Comparison of ENCODE assay signal across 14 cellular contexts in the genomic region with DNA sequence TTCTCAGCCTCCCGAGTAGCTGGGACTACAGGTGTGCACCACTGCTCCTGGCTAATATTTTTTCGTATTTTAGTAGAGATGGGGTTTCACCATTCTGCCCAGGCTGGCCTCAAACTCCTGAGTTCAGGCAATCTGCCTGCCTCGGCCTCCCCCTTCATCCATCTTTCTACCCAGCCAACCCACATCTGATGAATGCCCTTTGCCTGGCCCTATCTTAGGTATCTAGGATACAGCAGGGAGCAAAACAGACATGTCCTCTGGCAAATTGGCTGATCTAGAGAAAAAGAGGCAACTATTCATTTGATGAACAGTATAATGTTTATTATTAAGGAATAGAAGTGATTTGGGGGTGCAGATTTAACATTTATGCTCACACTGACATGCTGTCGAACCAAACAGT.
A peak's percentile ranks its signal among the peaks of the same experiment; 100 is the strongest.
DNase-seq lines count a peak whose midpoint lies in the region; ATAC-seq and TF ChIP-seq lines count a peak whose summit lies in the region.
"Had no signal": no experiment of that assay in that cellular context is flagged by ENCODE, and none has a peak within 500 bp of the region (broad histone marks: within the 10 kb centered on the region; RNA-seq: fewer than 3 reads in every experiment).

No MANE protein-coding gene starts in this region.

- H3K27ac Mint-ChIP-seq in nephron progenitor cell: peak overlapping the region; percentile 30
- H3K27ac Mint-ChIP-seq: CD4-positive, alpha-beta T cell; naive thymus-derived CD4-positive, alpha-beta T cell had no signal

- H3K4me1 ChIP-seq in right lobe of liver: peaks cover 0 to 26% (median 12%) of the 10 kb centered on the region in 4 donors

- H3K27ac ChIP-seq in right lobe of liver: no peak overlapping the region

- H3K27me3 Mint-ChIP-seq in nephron progenitor cell (ENCODE audit: low read depth, poor library complexity): peaks cover 3% of the 10 kb centered on the region

- H3K36me3 ChIP-seq in right lobe of liver: no peaks in the 10 kb centered on the region

- DNase-seq in Daoy (ENCODE audit: low read depth): peak; percentile 34
- peak; percentile 27 for DNase-seq in NCI-H460 (ENCODE audit: extremely low read depth, low read depth)
- peak; percentile 34 for DNase-seq in choroid plexus epithelial cell (ENCODE audit: low read depth)
- no peak for DNase-seq in nephron progenitor cell
- DNase-seq in NCI-H1417 treated with DMSO at 0.1 percent for 48 hours (lab: John Stamatoyannopoulos, UW): no peak
- DNase-seq in HuH-7.5 (ENCODE audit: low spot score): no peak
- DNase-seq in right lobe of liver: no peak
- DNase-seq: activated CD4-positive, alpha-beta T cell treated with anti-CD3 and anti-CD28 coated beads for 1 hour; activated T-cell treated with anti-CD3 and anti-CD28 coated beads, Interleukin-2, amount 50 U/mL, for 4 hours; CD4-positive, alpha-beta T cell; dorsolateral prefrontal cortex; naive thymus-derived CD4-positive, alpha-beta T cell; NCI-H2081 had no signal

- H3K9me3 ChIP-seq in right lobe of liver: no peaks in the 10 kb centered on the region

- H3K4me3 Mint-ChIP-seq in nephron progenitor cell: peak overlapping the region; percentile 76
- H3K4me3 Mint-ChIP-seq: activated T-cell treated with anti-CD3 and anti-CD28 coated beads, Interleukin-2, amount 50 U/mL, for 4 hours; CD4-positive, alpha-beta T cell had no signal

- intact Hi-C loops in right lobe of liver (cut with DNase I): loop anchor here in 1 of 2 donors (5.0 kb wide), 1 partner anchor 159 kb away; no protein-coding TSS in a partner anchor

- ATAC-seq in right lobe of liver (no peak), HG03045 (IDR thresholded peaks at IDR 0.05; ENCODE audit: unreplicated experiment) (no peak)
- ATAC-seq: activated T-cell treated with anti-CD3 and anti-CD28 coated beads, Interleukin-2, amount 50 U/mL, for 4 hours; naive thymus-derived CD4-positive, alpha-beta T cell had no signal

- H3K27me3 ChIP-seq in right lobe of liver: no peaks in the 10 kb centered on the region

- peaks cover 95% of the 10 kb centered on the region for H3K4me1 Mint-ChIP-seq in nephron progenitor cell

- 87% methylated on average over 3 of the region's 4 CpGs for WGBS in right lobe of liver (ENCODE audit: insufficient coverage, low coverage, low lambda C conversion rate, missing lambda C conversion rate)

- no peaks in the 10 kb centered on the region for H3K36me3 Mint-ChIP-seq in nephron progenitor cell (ENCODE audit: low read depth)
- H3K36me3 Mint-ChIP-seq: naive thymus-derived CD4-positive, alpha-beta T cell had no signal

- no peaks in the 10 kb centered on the region for H3K9me3 Mint-ChIP-seq in nephron progenitor cell
- H3K9me3 Mint-ChIP-seq: activated T-cell treated with anti-CD3 and anti-CD28 coated beads, Interleukin-2, amount 50 U/mL, for 4 hours; CD4-positive, alpha-beta T cell; naive thymus-derived CD4-positive, alpha-beta T cell had no signal

- TF ChIP-seq POLR2A in right lobe of liver (IDR thresholded peaks at IDR 0.05): no peak

- H3K4me3 ChIP-seq in choroid plexus epithelial cell (ENCODE audit: low read depth, low read length) (no peak overlapping the region), right lobe of liver (no peak overlapping the region)
- H3K4me3 ChIP-seq: dorsolateral prefrontal cortex had no signal

- TF ChIP-seq CTCF in choroid plexus epithelial cell (conservative IDR thresholded peaks at IDR 0.05; ENCODE audit: low read depth, low read length): no peak
- no peak for TF ChIP-seq CTCF in nephron progenitor cell (IDR thresholded peaks at IDR 0.05)
- TF ChIP-seq CTCF in right lobe of liver (IDR thresholded peaks at IDR 0.05): no peak

Comparison
In these comparisons a context has a peak if more than half of its experiments do, and no peak if none do; other contexts are left out.
1. DNase-seq: peak in Daoy (single experiment), NCI-H460 (single experiment) and choroid plexus epithelial cell (single experiment); none in nephron progenitor cell (single experiment), NCI-H1417 treated with DMSO at 0.1 percent for 48 hours (single experiment), HuH-7.5 (single experiment) and right lobe of liver (0 of 3).